ENCODE assay signal across 31 cellular contexts in genomic region chr13:113465241-113465640, GRCh38. TPM values are rescaled to one million over a fixed set of nuclear protein-coding genes. Genes with fewer than 3 reads are reported as not detected.
DNase-seq lines count a peak whose midpoint lies in the region; ATAC-seq and TF ChIP-seq lines count a peak whose summit lies in the region.
"Had no signal": no experiment of that assay in that cellular context is flagged by ENCODE, and none has a peak within 500 bp of the region (broad histone marks: within the 10 kb centered on the region; RNA-seq: fewer than 3 reads in every experiment).

No MANE protein-coding gene starts in this region.

- H3K27ac Mint-ChIP-seq in stimulated activated naive CD8-positive, alpha-beta T cell treated with anti-CD3 and anti-CD28 coated beads, Interleukin-15, Interleukin-2, amounts not matched to agents 100 ng/mL and 50 ng/mL, for 24 hours: peak overlapping the region; percentile 45
- no peak overlapping the region for H3K27ac Mint-ChIP-seq in stimulated activated naive CD8-positive, alpha-beta T cell treated with anti-CD3 and anti-CD28 coated beads, Interleukin-15, amount 100 ng/mL, for 72 hours
- H3K27ac Mint-ChIP-seq in central memory CD8-positive, alpha-beta T cell (ENCODE audit: low read depth): peak overlapping the region; percentile 53
- H3K27ac Mint-ChIP-seq in natural killer cell: peak overlapping the region; percentile 67 to 75
- H3K27ac Mint-ChIP-seq: CD4-positive, alpha-beta T cell had no signal

- no peaks in the 10 kb centered on the region for H3K9me3 Mint-ChIP-seq in stimulated activated naive CD8-positive, alpha-beta T cell treated with anti-CD3 and anti-CD28 coated beads, Interleukin-15, Interleukin-2, amounts not matched to agents 100 ng/mL and 50 ng/mL, for 24 hours
- no peaks in the 10 kb centered on the region for H3K9me3 Mint-ChIP-seq in stimulated activated naive CD8-positive, alpha-beta T cell treated with anti-CD3 and anti-CD28 coated beads, Interleukin-15, amount 100 ng/mL, for 72 hours
- no peaks in the 10 kb centered on the region for H3K9me3 Mint-ChIP-seq in central memory CD8-positive, alpha-beta T cell
- H3K9me3 Mint-ChIP-seq in natural killer cell: no peaks in the 10 kb centered on the region
- H3K9me3 Mint-ChIP-seq: CD4-positive, alpha-beta T cell had no signal

- H3K36me3 ChIP-seq in esophagus muscularis mucosa: peaks cover 1 to 75% (median 26%) of the 10 kb centered on the region in 4 donors

- TF ChIP-seq POLR2A in esophagus muscularis mucosa (IDR thresholded peaks at IDR 0.05; ENCODE audit: low read depth): no peak

- H3K4me3 Mint-ChIP-seq in stimulated activated naive CD8-positive, alpha-beta T cell treated with anti-CD3 and anti-CD28 coated beads, Interleukin-15, Interleukin-2, amounts not matched to agents 100 ng/mL and 50 ng/mL, for 24 hours: no peak overlapping the region
- no peak overlapping the region for H3K4me3 Mint-ChIP-seq in stimulated activated naive CD8-positive, alpha-beta T cell treated with anti-CD3 and anti-CD28 coated beads, Interleukin-15, amount 100 ng/mL, for 72 hours
- H3K4me3 Mint-ChIP-seq in central memory CD8-positive, alpha-beta T cell: peak overlapping the region; percentile 41
- peak overlapping the region; percentile 57 for H3K4me3 Mint-ChIP-seq in natural killer cell
- H3K4me3 Mint-ChIP-seq: CD4-positive, alpha-beta T cell had no signal

- TF ChIP-seq EP300 in esophagus muscularis mucosa (IDR thresholded peaks at IDR 0.05): no peak

- no peak overlapping the region for H3K4me3 ChIP-seq in esophagus muscularis mucosa
- H3K4me3 ChIP-seq: A549; BLaER1 treated with 17β-estradiol and CSF1 and Interleukin-3, amounts not matched to agents 10 nM and 100 nM; GM12878; GM23248; K562; SK-N-MC had no signal

- no peak for DNase-seq in stimulated activated naive CD8-positive, alpha-beta T cell treated with anti-CD3 and anti-CD28 coated beads, Interleukin-15, amount 100 ng/mL, for 72 hours
- no peak for DNase-seq in central memory CD8-positive, alpha-beta T cell (ENCODE audit: low spot score in 2 of 2)
- DNase-seq in natural killer cell (no peak), esophagus muscularis mucosa (ENCODE audit: extremely low spot score) (no peak), NCI-H146 treated with DMSO at 0.1 percent for 48 hours (lab: John Stamatoyannopoulos, UW; ENCODE audit: unreplicated experiment) (no peak)
- no peak for DNase-seq in central memory CD4-positive, alpha-beta T cell
- DNase-seq: AML-193; CD4-positive, alpha-beta T cell; DMS 273 treated with DMSO at 0.1 percent for 48 hours; DMS79; EL; GDM1; GM23248; H7; Kasumi-1; MV-4-11; NCI-H1105; NCI-H146; NCI-H2029; NCI-H446 treated with DMSO at 0.1 percent for 48 hours; NCI-H526; NCI-H82; SHP77 treated with DMSO at 0.1 percent for 48 hours had no signal

- ATAC-seq in stimulated activated naive CD8-positive, alpha-beta T cell treated with anti-CD3 and anti-CD28 coated beads, Interleukin-15, amount 100 ng/mL, for 72 hours: no peak
- no peak for ATAC-seq in central memory CD8-positive, alpha-beta T cell (replicated peaks; ENCODE audit: extremely low read depth, poor library complexity, severe bottlenecking)
- peak; percentile 45 to 55 (median 49) for ATAC-seq in natural killer cell
- ATAC-seq: A549, GM12878, HepG2, K562 had no signal

- peaks cover 52% of the 10 kb centered on the region for H3K36me3 Mint-ChIP-seq in stimulated activated naive CD8-positive, alpha-beta T cell treated with anti-CD3 and anti-CD28 coated beads, Interleukin-15, Interleukin-2, amounts not matched to agents 100 ng/mL and 50 ng/mL, for 24 hours (ENCODE audit: low read depth)
- H3K36me3 Mint-ChIP-seq in central memory CD8-positive, alpha-beta T cell (ENCODE audit: insufficient read depth): peaks cover 12% of the 10 kb centered on the region
- no peaks in the 10 kb centered on the region for H3K36me3 Mint-ChIP-seq in natural killer cell

- H3K9me3 ChIP-seq in esophagus muscularis mucosa: no peaks in the 10 kb centered on the region
- H3K9me3 ChIP-seq: A549; BLaER1 treated with 17β-estradiol and CSF1 and Interleukin-3, amounts not matched to agents 10 nM and 100 nM had no signal

- no peaks in the 10 kb centered on the region for H3K4me1 Mint-ChIP-seq in stimulated activated naive CD8-positive, alpha-beta T cell treated with anti-CD3 and anti-CD28 coated beads, Interleukin-15, Interleukin-2, amounts not matched to agents 100 ng/mL and 50 ng/mL, for 24 hours (ENCODE audit: low read depth)
- peaks cover under 1% of the 10 kb centered on the region for H3K4me1 Mint-ChIP-seq in stimulated activated naive CD8-positive, alpha-beta T cell treated with anti-CD3 and anti-CD28 coated beads, Interleukin-15, amount 100 ng/mL, for 72 hours
- H3K4me1 Mint-ChIP-seq in central memory CD8-positive, alpha-beta T cell: peaks cover 6% of the 10 kb centered on the region
- peaks cover 7 to 14% of the 10 kb centered on the region in 2 donors for H3K4me1 Mint-ChIP-seq in natural killer cell

- no peaks in the 10 kb centered on the region for H3K27me3 ChIP-seq in esophagus muscularis mucosa
- H3K27me3 ChIP-seq: BLaER1 treated with 17β-estradiol and CSF1 and Interleukin-3, amounts not matched to agents 10 nM and 100 nM had no signal

- H3K27ac ChIP-seq in esophagus muscularis mucosa (replicated peaks in 1 of 4): no peak overlapping the region
- H3K27ac ChIP-seq: A549; BLaER1 treated with 17β-estradiol and CSF1 and Interleukin-3, amounts not matched to agents 10 nM and 100 nM; GM23248; RWPE1; SK-N-MC had no signal

- WGBS in esophagus muscularis mucosa: 81% methylated on average over 3 of the region's 3 CpGs

- intact Hi-C loops in natural killer cell (cut with micrococcal nuclease): no loop called here
- intact Hi-C loops in esophagus muscularis mucosa (cut with DNase I): no loop called here

- H3K4me1 ChIP-seq in esophagus muscularis mucosa: peaks cover 0 to 6% (median 0%) of the 10 kb centered on the region in 4 donors
- H3K4me1 ChIP-seq: A549 had no signal

- no peaks in the 10 kb centered on the region for H3K27me3 Mint-ChIP-seq in stimulated activated naive CD8-positive, alpha-beta T cell treated with anti-CD3 and anti-CD28 coated beads, Interleukin-15, Interleukin-2, amounts not matched to agents 100 ng/mL and 50 ng/mL, for 24 hours
- no peaks in the 10 kb centered on the region for H3K27me3 Mint-ChIP-seq in stimulated activated naive CD8-positive, alpha-beta T cell treated with anti-CD3 and anti-CD28 coated beads, Interleukin-15, amount 100 ng/mL, for 72 hours
- no peaks in the 10 kb centered on the region for H3K27me3 Mint-ChIP-seq in central memory CD8-positive, alpha-beta T cell
- no peaks in the 10 kb centered on the region for H3K27me3 Mint-ChIP-seq in natural killer cell (ENCODE audit: low read depth in 2 of 2)
- H3K27me3 Mint-ChIP-seq: CD4-positive, alpha-beta T cell had no signal

- TF ChIP-seq CTCF in natural killer cell (IDR thresholded peaks at IDR 0.05) (no peak), esophagus muscularis mucosa (IDR thresholded peaks at IDR 0.05) (no peak)

RNA-seq across cellular contexts. Expression of gene ADPRHL1, which starts 12.0 kb away (rescaled TPM):
- total RNA-seq in natural killer cell (under 1 TPM; 0.56 to 0.93 (median 0.72) TPM), esophagus muscularis mucosa (10 to 100 TPM in 2 of 4 donors, 1 to 10 TPM in 2; 6.9 to 26.2 (median 11.0) TPM)

RNA-seq across cellular contexts. Expression of gene DCUN1D2, which starts 25.3 kb away (rescaled TPM):
- total RNA-seq in natural killer cell (10 to 100 TPM; 26.1 to 33.9 (median 27.1) TPM), esophagus muscularis mucosa (10 to 100 TPM; 13.6 to 32.5 (median 24.5) TPM)

Comparison
In these comparisons a context has a peak if more than half of its experiments do, and no peak if none do; other contexts are left out.
1. H3K27ac Mint-ChIP-seq: peak in stimulated activated naive CD8-positive, alpha-beta T cell treated with anti-CD3 and anti-CD28 coated beads, Interleukin-15, Interleukin-2, amounts not matched to agents 100 ng/mL and 50 ng/mL, for 24 hours (single experiment), central memory CD8-positive, alpha-beta T cell (single experiment) and natural killer cell (2 of 2); none in stimulated activated naive CD8-positive, alpha-beta T cell treated with anti-CD3 and anti-CD28 coated beads, Interleukin-15, amount 100 ng/mL, for 72 hours (0 of 2).
2. H3K4me3 Mint-ChIP-seq: peak in central memory CD8-positive, alpha-beta T cell (single experiment) and natural killer cell (single experiment); none in stimulated activated naive CD8-positive, alpha-beta T cell treated with anti-CD3 and anti-CD28 coated beads, Interleukin-15, Interleukin-2, amounts not matched to agents 100 ng/mL and 50 ng/mL, for 24 hours (single experiment) and stimulated activated naive CD8-positive, alpha-beta T cell treated with anti-CD3 and anti-CD28 coated beads, Interleukin-15, amount 100 ng/mL, for 72 hours (0 of 2).
3. ATAC-seq: peak in natural killer cell (3 of 3); none in stimulated activated naive CD8-positive, alpha-beta T cell treated with anti-CD3 and anti-CD28 coated beads, Interleukin-15, amount 100 ng/mL, for 72 hours (single experiment) and central memory CD8-positive, alpha-beta T cell (single experiment).
4. RNA of gene ADPRHL1, which starts 12.0 kb away (total RNA-seq): 6.9 to 26.2 TPM in esophagus muscularis mucosa; 0.56 to 0.93 TPM in natural killer cell; every median in the first group is over 4 times any median in the second.